Comparison of ENCODE assay signal across 13 cellular contexts in the genomic region with DNA sequence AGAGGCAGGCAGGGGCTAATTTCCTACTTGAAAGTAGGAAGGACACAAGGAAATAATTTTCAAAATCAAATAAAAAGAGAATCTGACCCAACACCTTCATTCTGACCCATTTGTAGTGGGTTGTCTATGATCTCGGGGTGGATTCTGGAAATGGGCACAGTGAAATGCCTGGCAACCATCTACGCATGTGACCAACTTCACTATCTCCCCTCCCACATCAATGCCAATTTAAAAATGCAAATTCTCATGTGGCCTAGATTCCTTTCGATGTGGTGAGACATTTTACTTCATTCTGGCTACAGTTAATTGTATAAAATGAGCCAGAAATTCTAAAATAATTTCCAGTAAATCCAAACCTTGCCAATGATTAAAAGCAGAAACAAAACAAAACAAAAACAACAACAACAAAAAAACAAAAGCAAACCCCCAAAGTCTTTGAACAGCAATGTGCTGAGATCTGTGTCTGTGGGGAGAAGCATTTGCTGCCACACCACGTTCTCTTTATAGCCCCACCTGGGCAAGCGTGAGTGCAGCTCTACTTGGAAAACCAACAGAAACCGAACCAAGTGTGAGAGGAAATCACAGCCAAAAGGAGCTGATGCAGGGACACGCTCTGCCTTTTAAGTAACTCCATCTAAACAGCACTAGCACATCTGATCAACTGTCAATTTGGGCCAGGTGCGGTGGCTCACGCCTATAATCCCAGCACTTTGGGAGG. TPM values are rescaled to one million over a fixed set of nuclear protein-coding genes. Genes with fewer than 3 reads are reported as not detected.
DNase-seq lines count a peak whose midpoint lies in the region; ATAC-seq and TF ChIP-seq lines count a peak whose summit lies in the region.
"Had no signal": no experiment of that assay in that cellular context is flagged by ENCODE, and none has a peak within 500 bp of the region (broad histone marks: within the 10 kb centered on the region; RNA-seq: fewer than 3 reads in every experiment).

No MANE protein-coding gene starts in this region.

- CTCF ChIA-PET in activated CD4-positive, alpha-beta T cell treated with anti-CD3 and anti-CD28 coated beads for 36 hours (lab: Charles Lee): interaction anchor here (0.6 to 2.2 kb wide), 2 partner anchors 137 to 330 kb away, joined by 4 to 5 read pairs; no protein-coding TSS in a partner anchor

- H3K4me3 Mint-ChIP-seq in activated CD4-positive, alpha-beta T cell treated with anti-CD3 and anti-CD28 coated beads for 36 hours: peak overlapping the region; percentile 20
- peak overlapping the region; percentile 67 for H3K4me3 Mint-ChIP-seq in T-helper 2 cell treated with Interferon-gamma antibody and Interleukin-4, amounts not matched to agents 5 μg/mL and 100 μg/mL, for 36 hours
- peak overlapping the region in 1 of 5 experiments; percentile 73 for H3K4me3 Mint-ChIP-seq in brain
- H3K4me3 Mint-ChIP-seq: dendritic cell treated with granulocyte-macrophage colony-stimulating factor and Interleukin-4, amounts not matched to agents 40 ng/mL and 50 ng/mL, for 4 days; nephron had no signal

- TF ChIP-seq CTCF in brain (conservative IDR thresholded peaks at IDR 0.05): no peak

- H3K27me3 Mint-ChIP-seq in activated CD4-positive, alpha-beta T cell treated with anti-CD3 and anti-CD28 coated beads for 36 hours: no peaks in the 10 kb centered on the region
- H3K27me3 Mint-ChIP-seq in T-helper 2 cell treated with Interferon-gamma antibody and Interleukin-4, amounts not matched to agents 5 μg/mL and 100 μg/mL, for 36 hours (ENCODE audit: low read depth): no peaks in the 10 kb centered on the region
- H3K27me3 Mint-ChIP-seq in brain: no peaks in the 10 kb centered on the region
- H3K27me3 Mint-ChIP-seq: dendritic cell treated with granulocyte-macrophage colony-stimulating factor and Interleukin-4, amounts not matched to agents 40 ng/mL and 50 ng/mL, for 4 days had no signal

- peak overlapping the region; percentile 99 for H3K27ac Mint-ChIP-seq in activated CD4-positive, alpha-beta T cell treated with anti-CD3 and anti-CD28 coated beads for 36 hours
- peak overlapping the region; percentile 91 for H3K27ac Mint-ChIP-seq in T-helper 2 cell treated with Interferon-gamma antibody and Interleukin-4, amounts not matched to agents 5 μg/mL and 100 μg/mL, for 36 hours
- H3K27ac Mint-ChIP-seq in brain: peak overlapping the region in 4 of 5 experiments; percentile 80 to 96 (median 90)
- H3K27ac Mint-ChIP-seq: dendritic cell treated with granulocyte-macrophage colony-stimulating factor and Interleukin-4, amounts not matched to agents 40 ng/mL and 50 ng/mL, for 4 days; nephron had no signal

- intact Hi-C loops in activated CD4-positive, alpha-beta T cell treated with anti-CD3 and anti-CD28 coated beads for 36 hours (cut with DNase I, micrococcal nuclease): loop anchor here in 1 of 2 experiments (2.0 kb wide), 1 partner anchor 19 kb away; no protein-coding TSS in a partner anchor

- no peak for ATAC-seq in activated CD4-positive, alpha-beta T cell treated with anti-CD3 and anti-CD28 coated beads for 36 hours
- ATAC-seq in stimulated activated naive CD8-positive, alpha-beta T cell treated with anti-CD3 and anti-CD28 coated beads, Interleukin-15, Interleukin-2, amounts not matched to agents 100 U/mL and 50 U/mL, for 24 hours: no peak
- ATAC-seq in HG03159 (IDR thresholded peaks at IDR 0.05; ENCODE audit: unreplicated experiment) (no peak), HG02798 (IDR thresholded peaks at IDR 0.05; ENCODE audit: poor library complexity, unreplicated experiment) (no peak)

- POLR2A ChIA-PET in activated CD4-positive, alpha-beta T cell treated with anti-CD3 and anti-CD28 coated beads for 36 hours (lab: Charles Lee): interaction anchor here (0.6 to 1.0 kb wide), 3 partner anchors 44 to 145 kb away, joined by 3 to 6 read pairs (median 4); no protein-coding TSS in a partner anchor

- H3K9me3 Mint-ChIP-seq in activated CD4-positive, alpha-beta T cell treated with anti-CD3 and anti-CD28 coated beads for 36 hours (ENCODE audit: low read depth): no peaks in the 10 kb centered on the region
- no peaks in the 10 kb centered on the region for H3K9me3 Mint-ChIP-seq in T-helper 2 cell treated with Interferon-gamma antibody and Interleukin-4, amounts not matched to agents 5 μg/mL and 100 μg/mL, for 36 hours
- H3K9me3 Mint-ChIP-seq in brain: peaks cover 0 to 4% (median 0%) of the 10 kb centered on the region in 5 experiments
- H3K9me3 Mint-ChIP-seq: dendritic cell treated with granulocyte-macrophage colony-stimulating factor and Interleukin-4, amounts not matched to agents 40 ng/mL and 50 ng/mL, for 4 days; nephron had no signal

- peaks cover 83% of the 10 kb centered on the region for H3K36me3 Mint-ChIP-seq in activated CD4-positive, alpha-beta T cell treated with anti-CD3 and anti-CD28 coated beads for 36 hours (ENCODE audit: low read depth)
- peaks cover 89% of the 10 kb centered on the region for H3K36me3 Mint-ChIP-seq in T-helper 2 cell treated with Interferon-gamma antibody and Interleukin-4, amounts not matched to agents 5 μg/mL and 100 μg/mL, for 36 hours (ENCODE audit: low read depth)
- H3K36me3 Mint-ChIP-seq in brain: peaks cover 62% of the 10 kb centered on the region

- peak; percentile 45 for DNase-seq in activated CD4-positive, alpha-beta T cell treated with anti-CD3 and anti-CD28 coated beads for 36 hours
- DNase-seq in activated CD4-positive, alpha-beta T cell treated with anti-CD3 and anti-CD28 coated beads, Interleukin-2, amount 50 U/mL, for 4 hours: no peak
- DNase-seq in T-helper 2 cell treated with Interferon-gamma antibody and Interleukin-4, amounts not matched to agents 5 μg/mL and 100 μg/mL, for 36 hours (ENCODE audit: low spot score): no peak
- peak; percentile 40 for DNase-seq in stimulated activated naive CD8-positive, alpha-beta T cell treated with anti-CD3 and anti-CD28 coated beads, Interleukin-15, Interleukin-2, amounts not matched to agents 100 U/mL and 50 U/mL, for 24 hours
- no peak for DNase-seq in NOMO-1 treated with DMSO at 0.1 percent for 48 hours (lab: John Stamatoyannopoulos, UW; ENCODE audit: unreplicated experiment)
- DNase-seq: DMS79; foreskin fibroblast; stimulated activated CD8-positive, alpha-beta memory T cell treated with anti-CD3 and anti-CD28 coated beads, Interleukin-4, amount 100 ng/mL, for 48 hours had no signal

- H3K4me1 Mint-ChIP-seq in activated CD4-positive, alpha-beta T cell treated with anti-CD3 and anti-CD28 coated beads for 36 hours: peaks cover 80% of the 10 kb centered on the region
- peaks cover 79% of the 10 kb centered on the region for H3K4me1 Mint-ChIP-seq in T-helper 2 cell treated with Interferon-gamma antibody and Interleukin-4, amounts not matched to agents 5 μg/mL and 100 μg/mL, for 36 hours (ENCODE audit: low read depth)
- H3K4me1 Mint-ChIP-seq in brain: peaks cover 22% of the 10 kb centered on the region

RNA-seq across cellular contexts. Expression of a gene that starts 59.0 kb away (rescaled TPM):
- total RNA-seq in activated CD4-positive, alpha-beta T cell treated with anti-CD3 and anti-CD28 coated beads for 36 hours: 10 to 100 TPM; 37.6 to 48.5 TPM
- polyA plus RNA-seq in brain (ENCODE audit: insufficient read depth, low read depth, low replicate concordance): 61.8 TPM

RNA-seq across cellular contexts. Expression of a gene that starts 59.2 kb away (rescaled TPM):
- 10 to 100 TPM; 42.8 to 59.8 TPM for total RNA-seq in activated CD4-positive, alpha-beta T cell treated with anti-CD3 and anti-CD28 coated beads for 36 hours
- polyA plus RNA-seq in brain (ENCODE audit: insufficient read depth, low read depth, low replicate concordance): 119 TPM

Comparison
In these comparisons a context has a peak if more than half of its experiments do, and no peak if none do; other contexts are left out.
1. DNase-seq: peak in activated CD4-positive, alpha-beta T cell treated with anti-CD3 and anti-CD28 coated beads for 36 hours (single experiment) and stimulated activated naive CD8-positive, alpha-beta T cell treated with anti-CD3 and anti-CD28 coated beads, Interleukin-15, Interleukin-2, amounts not matched to agents 100 U/mL and 50 U/mL, for 24 hours (single experiment); none in activated CD4-positive, alpha-beta T cell treated with anti-CD3 and anti-CD28 coated beads, Interleukin-2, amount 50 U/mL, for 4 hours (0 of 2), T-helper 2 cell treated with Interferon-gamma antibody and Interleukin-4, amounts not matched to agents 5 μg/mL and 100 μg/mL, for 36 hours (single experiment) and NOMO-1 treated with DMSO at 0.1 percent for 48 hours (single experiment).
2. Peak in every context shown above with its lines, with median percentiles within 50 percentile points of each other: H3K27ac Mint-ChIP-seq.